ENCODE assay signal across 1 cellular context in the genomic region with DNA sequence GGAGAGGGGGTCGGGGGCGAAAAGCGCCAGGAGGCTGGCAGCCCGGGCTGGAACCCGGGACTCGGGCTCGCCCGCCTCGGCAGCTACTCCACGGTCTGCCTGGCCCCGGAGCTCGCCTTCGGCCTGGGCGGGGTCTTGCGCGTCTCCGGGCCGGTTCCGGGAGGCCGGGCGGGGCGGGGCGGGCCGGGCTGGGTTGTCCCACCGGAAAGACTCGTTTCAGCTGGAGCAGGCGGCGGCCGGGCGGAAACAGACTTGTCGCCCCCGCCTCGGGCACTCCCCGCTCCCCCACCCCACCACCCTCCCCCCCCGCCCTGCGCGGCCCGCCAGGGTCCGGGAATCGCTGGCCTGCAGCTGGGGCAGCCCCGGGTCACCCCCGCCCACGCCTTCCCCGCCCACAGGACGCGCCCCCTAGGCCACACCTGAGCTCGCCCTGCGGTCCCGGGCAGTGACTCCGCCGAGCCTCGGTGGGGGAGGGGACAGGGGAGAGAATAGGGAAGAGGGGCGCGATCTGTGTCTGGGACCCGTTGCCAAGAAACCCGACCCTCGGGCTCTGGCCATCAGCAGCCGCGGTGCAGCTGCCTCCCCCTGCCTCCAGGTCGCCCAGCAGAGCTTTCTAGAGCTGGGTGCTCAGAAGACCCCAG.
TF ChIP-seq lines count a peak whose summit lies in the region.

No MANE protein-coding gene starts in this region.

TF ChIP-seq in SK-N-SH treated with all-trans-retinoic acid at 6 μM for 48 hours, 23 proteins besides CTCF, POLR2A, EP300 and RAD21 (continued from another document):
- TF ChIP-seq, protein P1, sequence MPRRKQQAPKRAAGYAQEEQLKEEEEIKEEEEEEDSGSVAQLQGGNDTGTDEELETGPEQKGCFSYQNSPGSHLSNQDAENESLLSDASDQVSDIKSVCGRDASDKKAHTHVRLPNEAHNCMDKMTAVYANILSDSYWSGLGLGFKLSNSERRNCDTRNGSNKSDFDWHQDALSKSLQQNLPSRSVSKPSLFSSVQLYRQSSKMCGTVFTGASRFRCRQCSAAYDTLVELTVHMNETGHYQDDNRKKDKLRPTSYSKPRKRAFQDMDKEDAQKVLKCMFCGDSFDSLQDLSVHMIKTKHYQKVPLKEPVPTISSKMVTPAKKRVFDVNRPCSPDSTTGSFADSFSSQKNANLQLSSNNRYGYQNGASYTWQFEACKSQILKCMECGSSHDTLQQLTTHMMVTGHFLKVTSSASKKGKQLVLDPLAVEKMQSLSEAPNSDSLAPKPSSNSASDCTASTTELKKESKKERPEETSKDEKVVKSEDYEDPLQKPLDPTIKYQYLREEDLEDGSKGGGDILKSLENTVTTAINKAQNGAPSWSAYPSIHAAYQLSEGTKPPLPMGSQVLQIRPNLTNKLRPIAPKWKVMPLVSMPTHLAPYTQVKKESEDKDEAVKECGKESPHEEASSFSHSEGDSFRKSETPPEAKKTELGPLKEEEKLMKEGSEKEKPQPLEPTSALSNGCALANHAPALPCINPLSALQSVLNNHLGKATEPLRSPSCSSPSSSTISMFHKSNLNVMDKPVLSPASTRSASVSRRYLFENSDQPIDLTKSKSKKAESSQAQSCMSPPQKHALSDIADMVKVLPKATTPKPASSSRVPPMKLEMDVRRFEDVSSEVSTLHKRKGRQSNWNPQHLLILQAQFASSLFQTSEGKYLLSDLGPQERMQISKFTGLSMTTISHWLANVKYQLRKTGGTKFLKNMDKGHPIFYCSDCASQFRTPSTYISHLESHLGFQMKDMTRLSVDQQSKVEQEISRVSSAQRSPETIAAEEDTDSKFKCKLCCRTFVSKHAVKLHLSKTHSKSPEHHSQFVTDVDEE (CRISPR knock-in tag; IDR thresholded peaks at IDR 0.05), result no peak
- TF ChIP-seq CSDC2 (CRISPR knock-in tag; IDR thresholded peaks at IDR 0.05) (no peak), ESRRG (CRISPR knock-in tag; IDR thresholded peaks at IDR 0.05) (no peak), ZC3H10 (CRISPR knock-in tag; IDR thresholded peaks at IDR 0.05) (no peak), SNAI2 (CRISPR knock-in tag; IDR thresholded peaks at IDR 0.05) (no peak), BACH2 (CRISPR knock-in tag; IDR thresholded peaks at IDR 0.05; ENCODE audit: borderline replicate concordance) (no peak), ZNF565 (CRISPR knock-in tag; conservative IDR thresholded peaks at IDR 0.05; ENCODE audit: low read depth) (no peak)
- TF ChIP-seq, protein P2, sequence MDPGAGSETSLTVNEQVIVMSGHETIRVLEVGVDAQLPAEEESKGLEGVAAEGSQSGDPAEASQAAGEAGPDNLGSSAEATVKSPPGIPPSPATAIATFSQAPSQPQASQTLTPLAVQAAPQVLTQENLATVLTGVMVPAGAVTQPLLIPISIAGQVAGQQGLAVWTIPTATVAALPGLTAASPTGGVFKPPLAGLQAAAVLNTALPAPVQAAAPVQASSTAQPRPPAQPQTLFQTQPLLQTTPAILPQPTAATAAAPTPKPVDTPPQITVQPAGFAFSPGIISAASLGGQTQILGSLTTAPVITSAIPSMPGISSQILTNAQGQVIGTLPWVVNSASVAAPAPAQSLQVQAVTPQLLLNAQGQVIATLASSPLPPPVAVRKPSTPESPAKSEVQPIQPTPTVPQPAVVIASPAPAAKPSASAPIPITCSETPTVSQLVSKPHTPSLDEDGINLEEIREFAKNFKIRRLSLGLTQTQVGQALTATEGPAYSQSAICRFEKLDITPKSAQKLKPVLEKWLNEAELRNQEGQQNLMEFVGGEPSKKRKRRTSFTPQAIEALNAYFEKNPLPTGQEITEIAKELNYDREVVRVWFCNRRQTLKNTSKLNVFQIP (CRISPR knock-in tag; IDR thresholded peaks at IDR 0.05; ENCODE audit: borderline replicate concordance, low read depth), result no peak
